ENCODE assay signal across 8 cellular contexts in genomic region chr3:177591371-177591770, GRCh38.
A peak's percentile ranks its signal among the peaks of the same experiment; 100 is the strongest.
DNase-seq lines count a peak whose midpoint lies in the region; ATAC-seq and TF ChIP-seq lines count a peak whose summit lies in the region.

No MANE protein-coding gene starts in this region.

- H3K4me3 Mint-ChIP-seq in type B pancreatic cell, result no peak overlapping the region
- H3K4me3 Mint-ChIP-seq in activated T-helper 2 cell treated with anti-CD3 and anti-CD28 coated beads, Interferon-gamma antibody, Interleukin-2, Interleukin-4, amounts not matched to agents 10 μg/mL and 5 μg/mL and 100 μg/mL, durations not matched to agents 14 hours and 24 hours and 36 hours (ENCODE audit: low read depth), result no peak overlapping the region

- ATAC-seq in GM19035 (IDR thresholded peaks at IDR 0.05; ENCODE audit: unreplicated experiment) (peak; percentile 59), HG02870 (IDR thresholded peaks at IDR 0.05; ENCODE audit: unreplicated experiment) (peak; percentile 74)

- DNase-seq in RPMI7951 (ENCODE audit: low read depth) (peak; percentile 46), left ventricle myocardium inferior (no peak), type B pancreatic cell (ENCODE audit: extremely low spot score, unreplicated experiment) (no peak), DMS53 (lab: John Stamatoyannopoulos, UW) (no peak), NCI-H1694 treated with DMSO at 0.1 percent for 48 hours (lab: John Stamatoyannopoulos, UW) (no peak)
- DNase-seq in activated T-helper 2 cell treated with anti-CD3 and anti-CD28 coated beads, Interferon-gamma antibody, Interleukin-2, Interleukin-4, amounts not matched to agents 10 μg/mL and 5 μg/mL and 100 μg/mL, durations not matched to agents 14 hours and 24 hours and 36 hours (ENCODE audit: low spot score), result no peak

- H3K27me3 ChIP-seq in left ventricle myocardium inferior (ENCODE audit: low read depth), result no peaks in the 10 kb centered on the region

- peak overlapping the region; percentile 51 for H3K27ac Mint-ChIP-seq in type B pancreatic cell
- H3K27ac Mint-ChIP-seq in activated T-helper 2 cell treated with anti-CD3 and anti-CD28 coated beads, Interferon-gamma antibody, Interleukin-2, Interleukin-4, amounts not matched to agents 10 μg/mL and 5 μg/mL and 100 μg/mL, durations not matched to agents 14 hours and 24 hours and 36 hours, result no peak overlapping the region

- H3K4me1 ChIP-seq in left ventricle myocardium inferior, result peaks cover 3% of the 10 kb centered on the region

- H3K4me3 ChIP-seq in left ventricle myocardium inferior, result no peak overlapping the region

- no peaks in the 10 kb centered on the region for H3K9me3 ChIP-seq in left ventricle myocardium inferior (replicated peaks)

- H3K4me1 Mint-ChIP-seq in type B pancreatic cell (ENCODE audit: unreplicated experiment), result peaks cover 53% of the 10 kb centered on the region
- H3K4me1 Mint-ChIP-seq in activated T-helper 2 cell treated with anti-CD3 and anti-CD28 coated beads, Interferon-gamma antibody, Interleukin-2, Interleukin-4, amounts not matched to agents 10 μg/mL and 5 μg/mL and 100 μg/mL, durations not matched to agents 14 hours and 24 hours and 36 hours (ENCODE audit: low read depth), result peaks cover 44% of the 10 kb centered on the region

- H3K27me3 Mint-ChIP-seq in type B pancreatic cell, result no peaks in the 10 kb centered on the region
- H3K27me3 Mint-ChIP-seq in activated T-helper 2 cell treated with anti-CD3 and anti-CD28 coated beads, Interferon-gamma antibody, Interleukin-2, Interleukin-4, amounts not matched to agents 10 μg/mL and 5 μg/mL and 100 μg/mL, durations not matched to agents 14 hours and 24 hours and 36 hours (ENCODE audit: low read depth), result peaks cover 1% of the 10 kb centered on the region

- H3K36me3 ChIP-seq in left ventricle myocardium inferior, result no peaks in the 10 kb centered on the region

- TF ChIP-seq CTCF in left ventricle myocardium inferior (IDR thresholded peaks at IDR 0.05; ENCODE audit: borderline replicate concordance), result no peak
- no peak for TF ChIP-seq CTCF in type B pancreatic cell (conservative IDR thresholded peaks at IDR 0.05)

- H3K9me3 Mint-ChIP-seq in type B pancreatic cell, result no peaks in the 10 kb centered on the region
- peaks cover 11% of the 10 kb centered on the region for H3K9me3 Mint-ChIP-seq in activated T-helper 2 cell treated with anti-CD3 and anti-CD28 coated beads, Interferon-gamma antibody, Interleukin-2, Interleukin-4, amounts not matched to agents 10 μg/mL and 5 μg/mL and 100 μg/mL, durations not matched to agents 14 hours and 24 hours and 36 hours

- H3K36me3 Mint-ChIP-seq in type B pancreatic cell, result no peaks in the 10 kb centered on the region
- H3K36me3 Mint-ChIP-seq in activated T-helper 2 cell treated with anti-CD3 and anti-CD28 coated beads, Interferon-gamma antibody, Interleukin-2, Interleukin-4, amounts not matched to agents 10 μg/mL and 5 μg/mL and 100 μg/mL, durations not matched to agents 14 hours and 24 hours and 36 hours (ENCODE audit: low read depth), result peaks cover 5% of the 10 kb centered on the region

- intact Hi-C loops in left ventricle myocardium inferior (cut with micrococcal nuclease), result no loop called here
- intact Hi-C loops in activated T-helper 2 cell treated with anti-CD3 and anti-CD28 coated beads, Interferon-gamma antibody, Interleukin-2, Interleukin-4, amounts not matched to agents 10 μg/mL and 5 μg/mL and 100 μg/mL, durations not matched to agents 14 hours and 24 hours and 36 hours (cut with micrococcal nuclease), result loop anchor here (2.0 to 5.0 kb wide), 2 partner anchors 165 to 234 kb away; no protein-coding TSS in a partner anchor

- peak overlapping the region; percentile 15 for H3K27ac ChIP-seq in left ventricle myocardium inferior (replicated peaks)
